Comparison of ENCODE assay signal across 12 cellular contexts in genomic region chr9:12604154-12604825, GRCh38.
DNase-seq lines count a peak whose midpoint lies in the region; ATAC-seq and TF ChIP-seq lines count a peak whose summit lies in the region.
"Had no signal": no experiment of that assay in that cellular context is flagged by ENCODE, and none has a peak within 500 bp of the region (broad histone marks: within the 10 kb centered on the region; RNA-seq: fewer than 3 reads in every experiment).

No MANE protein-coding gene starts in this region.

- H3K4me3 Mint-ChIP-seq in natural killer cell, result no peak overlapping the region
- H3K4me3 Mint-ChIP-seq: activated naive CD8-positive, alpha-beta T cell treated with anti-CD3 and anti-CD28 coated beads, Interleukin-2, amount 10 ng/mL, durations not matched to agents 7 days and 5 days; stimulated activated naive B cell treated with anti-CD40 and anti-IgM and Interleukin-4, amounts not matched to agents 10 μg/mL and 1 μg/mL and 100 μg/mL, for 72 hours had no signal

- TF ChIP-seq CTCF in natural killer cell (IDR thresholded peaks at IDR 0.05), result no peak

- intact Hi-C loops in natural killer cell (cut with micrococcal nuclease), result no loop called here

- no peaks in the 10 kb centered on the region for H3K27me3 Mint-ChIP-seq in natural killer cell (ENCODE audit: low read depth in 2 of 2)
- H3K27me3 Mint-ChIP-seq: activated naive CD8-positive, alpha-beta T cell treated with anti-CD3 and anti-CD28 coated beads, Interleukin-2, amount 10 ng/mL, durations not matched to agents 7 days and 5 days; stimulated activated naive B cell treated with anti-CD40 and anti-IgM and Interleukin-4, amounts not matched to agents 10 μg/mL and 1 μg/mL and 100 μg/mL, for 72 hours had no signal

- no peaks in the 10 kb centered on the region for H3K36me3 Mint-ChIP-seq in natural killer cell
- H3K36me3 Mint-ChIP-seq: activated naive CD8-positive, alpha-beta T cell treated with anti-CD3 and anti-CD28 coated beads, Interleukin-2, amount 10 ng/mL, durations not matched to agents 7 days and 5 days; stimulated activated naive B cell treated with anti-CD40 and anti-IgM and Interleukin-4, amounts not matched to agents 10 μg/mL and 1 μg/mL and 100 μg/mL, for 72 hours had no signal

- no peak overlapping the region for H3K27ac Mint-ChIP-seq in natural killer cell
- H3K27ac Mint-ChIP-seq: activated naive CD8-positive, alpha-beta T cell treated with anti-CD3 and anti-CD28 coated beads, Interleukin-2, amount 10 ng/mL, durations not matched to agents 7 days and 5 days; stimulated activated naive B cell treated with anti-CD40 and anti-IgM and Interleukin-4, amounts not matched to agents 10 μg/mL and 1 μg/mL and 100 μg/mL, for 72 hours had no signal

- no peak overlapping the region for H3K27ac ChIP-seq in epithelial cell of prostate
- H3K27ac ChIP-seq: neutrophil had no signal

- ATAC-seq in HG03432 (IDR thresholded peaks at IDR 0.05; ENCODE audit: unreplicated experiment) (no peak), natural killer cell (no peak)
- ATAC-seq: stimulated activated naive B cell treated with anti-CD40 and anti-IgM and Interleukin-4, amounts not matched to agents 10 μg/mL and 1 μg/mL and 100 μg/mL, for 72 hours had no signal

- DNase-seq in H4 (ENCODE audit: low spot score), result peak; percentile 6
- peak; percentile 45 for DNase-seq in NCI-H460 (ENCODE audit: extremely low read depth, low read depth)
- DNase-seq in epithelial cell of prostate (ENCODE audit: low read depth, low spot score), result peak; percentile 53
- peak; percentile 11 for DNase-seq in non-pigmented ciliary epithelial cell (ENCODE audit: low read depth)
- no peak for DNase-seq in amygdala (lab: John Stamatoyannopoulos, UW)
- DNase-seq in natural killer cell, result no peak
- DNase-seq: activated naive CD8-positive, alpha-beta T cell treated with anti-CD3 and anti-CD28 coated beads, Interleukin-2, amount 10 ng/mL, durations not matched to agents 7 days and 5 days; DND-41; NCI-H1930; stimulated activated naive B cell treated with anti-CD40 and anti-IgM and Interleukin-4, amounts not matched to agents 10 μg/mL and 1 μg/mL and 100 μg/mL, for 72 hours had no signal

- peaks cover 2 to 9% of the 10 kb centered on the region in 2 donors for H3K9me3 Mint-ChIP-seq in natural killer cell

- H3K4me1 Mint-ChIP-seq in natural killer cell, result no peaks in the 10 kb centered on the region
- H3K4me1 Mint-ChIP-seq: activated naive CD8-positive, alpha-beta T cell treated with anti-CD3 and anti-CD28 coated beads, Interleukin-2, amount 10 ng/mL, durations not matched to agents 7 days and 5 days; stimulated activated naive B cell treated with anti-CD40 and anti-IgM and Interleukin-4, amounts not matched to agents 10 μg/mL and 1 μg/mL and 100 μg/mL, for 72 hours had no signal

Comparison
In these comparisons a context has a peak if more than half of its experiments do, and no peak if none do; other contexts are left out.
1. DNase-seq: peak in H4 (single experiment), NCI-H460 (single experiment), epithelial cell of prostate (single experiment) and non-pigmented ciliary epithelial cell (single experiment); none in amygdala (0 of 56) and natural killer cell (single experiment).